ENCODE assay signal across 1 cellular context in genomic region chr4:150784305-150784704, GRCh38.
TF ChIP-seq lines count a peak whose summit lies in the region.

No MANE protein-coding gene starts in this region.

TF ChIP-seq in GM12878, 131 proteins besides CTCF, POLR2A, EP300 and RAD21 (continued from another document):
- no peak for TF ChIP-seq E4F1 (IDR thresholded peaks at IDR 0.05; ENCODE audit: borderline replicate concordance, partially characterized antibody)
